In genomic region chr7:124101173-124101768, GRCh38 we compare ENCODE assay signal across 8 cellular contexts.
A peak's percentile ranks its signal among the peaks of the same experiment; 100 is the strongest.
DNase-seq lines count a peak whose midpoint lies in the region; ATAC-seq and TF ChIP-seq lines count a peak whose summit lies in the region.

No MANE protein-coding gene starts in this region.

- H3K4me1 ChIP-seq in left ventricle myocardium inferior, result no peaks in the 10 kb centered on the region
- H3K4me1 ChIP-seq in NT2/D1 (ENCODE audit: insufficient read depth, insufficient read length), result no peaks in the 10 kb centered on the region

- H3K9me3 ChIP-seq in left ventricle myocardium inferior (replicated peaks), result peaks cover 8% of the 10 kb centered on the region
- H3K9me3 ChIP-seq in NT2/D1 (ENCODE audit: insufficient read depth, low read length), result peaks cover 12% of the 10 kb centered on the region; the same call in 1 of the 2 replicates

- no peak overlapping the region for H3K9ac ChIP-seq in NT2/D1 (ENCODE audit: insufficient read length, low read depth)

- intact Hi-C loops in left ventricle myocardium inferior (cut with micrococcal nuclease), result no loop called here
- intact Hi-C loops in Right ventricle myocardium inferior (cut with DNase I), result no loop called here

- no peak overlapping the region for H3K27ac ChIP-seq in left ventricle myocardium inferior (replicated peaks)

- no peaks in the 10 kb centered on the region for H3K27me3 ChIP-seq in left ventricle myocardium inferior (ENCODE audit: low read depth)
- no peaks in the 10 kb centered on the region for H3K27me3 ChIP-seq in NT2/D1 (ENCODE audit: insufficient read depth, insufficient read length)

- no peak overlapping the region for H3K4me3 ChIP-seq in left ventricle myocardium inferior
- no peak overlapping the region for H3K4me3 ChIP-seq in NT2/D1 (ENCODE audit: insufficient read length, low read depth)

- peak; percentile 27 for TF ChIP-seq CTCF in left ventricle myocardium inferior (IDR thresholded peaks at IDR 0.05; ENCODE audit: borderline replicate concordance)

- no peak for ATAC-seq in Right ventricle myocardium inferior
- no peak for ATAC-seq in HG03565 (IDR thresholded peaks at IDR 0.05; ENCODE audit: unreplicated experiment)
- no peak for ATAC-seq in GM18873 (IDR thresholded peaks at IDR 0.05; ENCODE audit: low FRiP score, unreplicated experiment)

- H3K36me3 ChIP-seq in left ventricle myocardium inferior (no peaks in the 10 kb centered on the region), NT2/D1 (ENCODE audit: insufficient read depth, insufficient read length, low read length) (no peaks in the 10 kb centered on the region)

- DNase-seq in left ventricle myocardium inferior (no peak), Right ventricle myocardium inferior (ENCODE audit: missing footprints) (no peak), NT2/D1 (ENCODE audit: low read depth, low spot score) (peak; percentile 11), globus pallidus (ENCODE audit: low spot score) (peak; percentile 52), NCI-H2227 (lab: John Stamatoyannopoulos, UW; ENCODE audit: unreplicated experiment) (no peak), GM19238 (ENCODE audit: insufficient read length, low spot score) (no peak)

Comparison
In these comparisons a context has a peak if more than half of its experiments do, and no peak if none do; other contexts are left out.
1. DNase-seq: peak in NT2/D1 (single experiment) and globus pallidus (single experiment); none in left ventricle myocardium inferior (single experiment), Right ventricle myocardium inferior (single experiment), NCI-H2227 (single experiment) and GM19238 (single experiment).